ENCODE assay signal across 1 cellular context in genomic region chr19:15317392-15318011, GRCh38.
TF ChIP-seq lines count a peak whose summit lies in the region.

No MANE protein-coding gene starts in this region.

TF ChIP-seq in WTC11, 78 proteins besides CTCF, POLR2A, EP300 and RAD21 (continued from another document):
- no peak for TF ChIP-seq HMGXB4 (CRISPR knock-in tag; IDR thresholded peaks at IDR 0.05)
